ENCODE assay signal across 1 cellular context in genomic region chr12:108128221-108129016, GRCh38.
TF ChIP-seq lines count a peak whose summit lies in the region.

No MANE protein-coding gene starts in this region.

TF ChIP-seq in neural cell, 6 proteins besides CTCF, POLR2A, EP300 and RAD21 (continued from another document):
- TF ChIP-seq EZH2 (IDR thresholded peaks at IDR 0.05; ENCODE audit: borderline replicate concordance, insufficient read depth, low read length, poor library complexity, severe bottlenecking) (no peak), SMC3 (conservative IDR thresholded peaks at IDR 0.05; ENCODE audit: poor library complexity) (no peak), TAF1 (IDR thresholded peaks at IDR 0.05; ENCODE audit: low read depth) (no peak), POLR2AphosphoS5 (IDR thresholded peaks at IDR 0.05) (no peak), MXI1 (conservative IDR thresholded peaks at IDR 0.05; ENCODE audit: poor library complexity, severe bottlenecking) (no peak)
